10 cellular contexts compared by ENCODE assay signal in genomic region chr19:7789447-7789846, GRCh38. TPM values are rescaled to one million over a fixed set of nuclear protein-coding genes. Genes with fewer than 3 reads are reported as not detected.
DNase-seq lines count a peak whose midpoint lies in the region; ATAC-seq and TF ChIP-seq lines count a peak whose summit lies in the region.
"Had no signal": no experiment of that assay in that cellular context is flagged by ENCODE, and none has a peak within 500 bp of the region (broad histone marks: within the 10 kb centered on the region; RNA-seq: fewer than 3 reads in every experiment).

No MANE protein-coding gene starts in this region.

- H3K27me3 Mint-ChIP-seq in activated naive CD4-positive, alpha-beta T cell treated with anti-CD3 and anti-CD28 coated beads for 36 hours (ENCODE audit: low read depth) = peaks cover 41% of the 10 kb centered on the region
- no peaks in the 10 kb centered on the region for H3K27me3 Mint-ChIP-seq in MCF 10A (ENCODE audit: insufficient read depth, unreplicated experiment)

- H3K4me3 ChIP-seq in lower lobe of right lung (peak overlapping the region; percentile 29), stomach (peak overlapping the region in 1 of 4 donors; percentile 16)

- TF ChIP-seq CTCF in lower lobe of right lung (IDR thresholded peaks at IDR 0.05) = no peak
- no peak for TF ChIP-seq CTCF in stomach (IDR thresholded peaks at IDR 0.05)
- TF ChIP-seq CTCF in MCF 10A (IDR thresholded peaks at IDR 0.05; ENCODE audit: unreplicated experiment) = no peak

- H3K27ac ChIP-seq in lower lobe of right lung (no peak overlapping the region), stomach (no peak overlapping the region)

- 5 to 12% (median 6%) methylated on average over 21 to 31 of the region's 31 CpGs for WGBS in stomach, 5 donors

- no peak for TF ChIP-seq POLR2A in stomach (IDR thresholded peaks at IDR 0.05)

- H3K27me3 ChIP-seq in lower lobe of right lung (ENCODE audit: low read depth) = peaks cover 41% of the 10 kb centered on the region
- peaks cover 18 to 72% (median 34%) of the 10 kb centered on the region in 3 donors for H3K27me3 ChIP-seq in stomach

- no peak for TF ChIP-seq EP300 in stomach (IDR thresholded peaks at IDR 0.05)

- peak; percentile 25 to 60 (median 48) for DNase-seq in stimulated activated naive CD4-positive, alpha-beta T cell (lab: John Stamatoyannopoulos, UW)
- DNase-seq in stimulated activated naive CD4-positive, alpha-beta T cell treated with Interleukin-2 at 50 U/mL for 16 hours (lab: John Stamatoyannopoulos, UW) = no peak
- peak; percentile 33 for DNase-seq in activated naive CD4-positive, alpha-beta T cell treated with anti-CD3 and anti-CD28 coated beads for 36 hours
- no peak for DNase-seq in lower lobe of right lung
- no peak for DNase-seq in NCI-H1436 treated with DMSO at 0.1 percent for 48 hours (lab: John Stamatoyannopoulos, UW)
- no peak for DNase-seq in dedifferentiated amniotic fluid mesenchymal stem cell (ENCODE audit: extremely low spot score)
- DNase-seq in stomach = no peak
- no peak for DNase-seq in MCF 10A (ENCODE audit: unreplicated experiment)
- DNase-seq: left cardiac atrium had no signal

- CTCF ChIA-PET in activated naive CD4-positive, alpha-beta T cell treated with anti-CD3 and anti-CD28 coated beads for 36 hours (lab: Charles Lee) = no interaction called here
- CTCF ChIA-PET in MCF 10A (lab: Yijun Ruan, JAX) = no interaction called here

- H3K4me1 Mint-ChIP-seq in activated naive CD4-positive, alpha-beta T cell treated with anti-CD3 and anti-CD28 coated beads for 36 hours (ENCODE audit: low read depth) = peaks cover 11% of the 10 kb centered on the region
- peaks cover 6% of the 10 kb centered on the region for H3K4me1 Mint-ChIP-seq in MCF 10A (ENCODE audit: insufficient read depth, unreplicated experiment)

- H3K36me3 ChIP-seq in lower lobe of right lung = no peaks in the 10 kb centered on the region
- no peaks in the 10 kb centered on the region for H3K36me3 ChIP-seq in stomach

- peaks cover 4% of the 10 kb centered on the region for H3K4me1 ChIP-seq in lower lobe of right lung
- H3K4me1 ChIP-seq in stomach = peaks cover 0 to 24% (median 13%) of the 10 kb centered on the region in 4 donors

- intact Hi-C loops in activated naive CD4-positive, alpha-beta T cell treated with anti-CD3 and anti-CD28 coated beads for 36 hours (cut with micrococcal nuclease) = no loop called here
- intact Hi-C loops in lower lobe of right lung (cut with DNase I) = no loop called here
- intact Hi-C loops in stomach (cut with DNase I; ENCODE audit: low total_unique reads) = no loop called here
- intact Hi-C loops in MCF 10A (cut with micrococcal nuclease) = no loop called here

- POLR2A ChIA-PET in MCF 10A (lab: Yijun Ruan, JAX) = no interaction called here

- H3K4me3 Mint-ChIP-seq in activated naive CD4-positive, alpha-beta T cell treated with anti-CD3 and anti-CD28 coated beads for 36 hours = peak overlapping the region; percentile 6
- no peak overlapping the region for H3K4me3 Mint-ChIP-seq in MCF 10A (ENCODE audit: unreplicated experiment)

- H3K27ac Mint-ChIP-seq in activated naive CD4-positive, alpha-beta T cell treated with anti-CD3 and anti-CD28 coated beads for 36 hours = no peak overlapping the region
- H3K27ac Mint-ChIP-seq in MCF 10A (ENCODE audit: low read depth, unreplicated experiment) = no peak overlapping the region
- H3K27ac Mint-ChIP-seq: activated T-helper 2 cell treated with anti-CD3 and anti-CD28 coated beads, Interferon-gamma antibody, Interleukin-2, Interleukin-4, amounts not matched to agents 10 μg/mL and 5 μg/mL and 100 μg/mL, durations not matched to agents 14 hours and 24 hours and 36 hours had no signal

- peak; percentile 10 to 18 for ATAC-seq in lower lobe of right lung

- H3K36me3 Mint-ChIP-seq in activated naive CD4-positive, alpha-beta T cell treated with anti-CD3 and anti-CD28 coated beads for 36 hours (ENCODE audit: low read depth) = no peaks in the 10 kb centered on the region
- peaks cover 7% of the 10 kb centered on the region for H3K36me3 Mint-ChIP-seq in MCF 10A (ENCODE audit: insufficient read depth, unreplicated experiment)

- no peaks in the 10 kb centered on the region for H3K9me3 ChIP-seq in lower lobe of right lung
- H3K9me3 ChIP-seq in stomach = peaks cover 0 to 9% (median 0%) of the 10 kb centered on the region in 4 donors

- no peaks in the 10 kb centered on the region for H3K9me3 Mint-ChIP-seq in activated naive CD4-positive, alpha-beta T cell treated with anti-CD3 and anti-CD28 coated beads for 36 hours
- no peaks in the 10 kb centered on the region for H3K9me3 Mint-ChIP-seq in MCF 10A (ENCODE audit: unreplicated experiment)

- no TSS peak for BruUV-seq in MCF 10A (replicated peaks; lab: Mats Ljungman, UMichigan)

RNA-seq across cellular contexts. Expression of gene CLEC4M, which starts 26.4 kb away (rescaled TPM):
- not detected for total RNA-seq in activated naive CD4-positive, alpha-beta T cell treated with anti-CD3 and anti-CD28 coated beads for 36 hours
- total RNA-seq in lower lobe of right lung = 5.8 TPM
- total RNA-seq in stomach = 1 to 10 TPM in 1 of 5 donors, not detected in 4; 1.8 TPM
- not detected for polyA plus RNA-seq in stomach
- total RNA-seq in MCF 10A (2022) = not detected in 2 replicates
- total RNA-seq: activated T-helper 2 cell treated with anti-CD3 and anti-CD28 coated beads, Interferon-gamma antibody, Interleukin-2, Interleukin-4, amounts not matched to agents 10 μg/mL and 5 μg/mL and 100 μg/mL, durations not matched to agents 14 hours and 24 hours and 36 hours had no signal

RNA-seq across cellular contexts. Expression of gene EVI5L, which starts 40.6 kb away (rescaled TPM):
- total RNA-seq in activated naive CD4-positive, alpha-beta T cell treated with anti-CD3 and anti-CD28 coated beads for 36 hours = 1 to 10 TPM; 5.2 TPM
- total RNA-seq in lower lobe of right lung = 11.7 TPM
- total RNA-seq in stomach = 10 to 100 TPM in 2 of 5 donors, 1 to 10 TPM in 3; 4.9 to 31.6 (median 9.3) TPM
- 1 to 10 TPM; 5.1 to 8.2 (median 7.8) TPM for polyA plus RNA-seq in stomach
- 23.6 and 25.7 TPM in 2 replicates for total RNA-seq in MCF 10A (2022)

RNA-seq across cellular contexts. Expression of gene CD209, which starts 42.1 kb away (rescaled TPM):
- total RNA-seq in activated naive CD4-positive, alpha-beta T cell treated with anti-CD3 and anti-CD28 coated beads for 36 hours = not detected
- 18.8 TPM for total RNA-seq in lower lobe of right lung
- 10 to 100 TPM in 2 of 5 donors, 1 to 10 TPM in 3; 1.8 to 51.9 (median 7.1) TPM for total RNA-seq in stomach
- polyA plus RNA-seq in stomach = 1 to 10 TPM in 2 of 3 donors, under 1 TPM in 1; 0.38 to 3.4 (median 2.0) TPM
- not detected in 2 replicates for total RNA-seq in MCF 10A (2022)
- total RNA-seq: activated T-helper 2 cell treated with anti-CD3 and anti-CD28 coated beads, Interferon-gamma antibody, Interleukin-2, Interleukin-4, amounts not matched to agents 10 μg/mL and 5 μg/mL and 100 μg/mL, durations not matched to agents 14 hours and 24 hours and 36 hours had no signal

RNA-seq across cellular contexts. Expression of gene CLEC4G, which starts 57.5 kb away (rescaled TPM):
- not detected for total RNA-seq in activated naive CD4-positive, alpha-beta T cell treated with anti-CD3 and anti-CD28 coated beads for 36 hours
- 2.9 TPM for total RNA-seq in lower lobe of right lung
- 1 to 10 TPM in 1 of 5 donors, under 1 TPM in 1, not detected in 3; 0.37 to 1.0 TPM for total RNA-seq in stomach
- polyA plus RNA-seq in stomach = 1 to 10 TPM in 1 of 3 donors, under 1 TPM in 1, not detected in 1; 0.25 to 1.2 TPM
- total RNA-seq in MCF 10A (2022) = not detected in 2 replicates
- total RNA-seq: activated T-helper 2 cell treated with anti-CD3 and anti-CD28 coated beads, Interferon-gamma antibody, Interleukin-2, Interleukin-4, amounts not matched to agents 10 μg/mL and 5 μg/mL and 100 μg/mL, durations not matched to agents 14 hours and 24 hours and 36 hours had no signal

Comparison
In these comparisons a context has a peak if more than half of its experiments do, and no peak if none do; other contexts are left out.
1. DNase-seq: peak in stimulated activated naive CD4-positive, alpha-beta T cell (6 of 6) and activated naive CD4-positive, alpha-beta T cell treated with anti-CD3 and anti-CD28 coated beads for 36 hours (single experiment); none in stimulated activated naive CD4-positive, alpha-beta T cell treated with Interleukin-2 at 50 U/mL for 16 hours (single experiment), lower lobe of right lung (single experiment), NCI-H1436 treated with DMSO at 0.1 percent for 48 hours (single experiment), dedifferentiated amniotic fluid mesenchymal stem cell (single experiment), stomach (single experiment) and MCF 10A (single experiment).